8 cellular contexts compared by ENCODE assay signal in genomic region chr4:8176547-8177399, GRCh38. TPM values are rescaled to one million over a fixed set of nuclear protein-coding genes. Genes with fewer than 3 reads are reported as not detected.
DNase-seq lines count a peak whose midpoint lies in the region; ATAC-seq and TF ChIP-seq lines count a peak whose summit lies in the region.

No MANE protein-coding gene starts in this region.

- intact Hi-C loops in PC-3 (cut with micrococcal nuclease) = loop anchor here (1.0 kb wide), 1 partner anchor 16 kb away; no protein-coding TSS in a partner anchor

- peak; percentile 87 for TF ChIP-seq CTCF in PC-3 (conservative IDR thresholded peaks at IDR 0.05; ENCODE audit: low read depth, low read length)
- peak; percentile 93 for TF ChIP-seq CTCF in astrocyte of the spinal cord (IDR thresholded peaks at IDR 0.05; ENCODE audit: low read depth, low read length)

- no peaks in the 10 kb centered on the region for H3K36me3 ChIP-seq in PC-3 (ENCODE audit: low read depth, low read length)

- H3K4me2 ChIP-seq in PC-3 (ENCODE audit: low read length) = no peak overlapping the region

- H3F3A ChIP-seq in PC-3 (ENCODE audit: low read length, unreplicated experiment) = no peaks in the 10 kb centered on the region

- H3K9me3 ChIP-seq in PC-3 (ENCODE audit: low read length) = no peaks in the 10 kb centered on the region

- no peak overlapping the region for H2AFZ ChIP-seq in PC-3 (ENCODE audit: low read length)

- H3K27me3 ChIP-seq in PC-3 (ENCODE audit: low read length) = no peaks in the 10 kb centered on the region

- CTCF ChIA-PET in PC-3 (lab: Charles Lee) = interaction anchor here (0.6 to 1.1 kb wide), 8 partner anchors 9 to 549 kb away, joined by 3 to 21 read pairs (median 6); partner anchors contain the start of gene SH3TC1

- peaks cover 0 to 2% (median 0%) of the 10 kb centered on the region in 3 donors for H3K27me3 Mint-ChIP-seq in immature natural killer cell (ENCODE audit: low read depth in 3 of 3)

- no peaks in the 10 kb centered on the region for H4K20me1 ChIP-seq in PC-3 (ENCODE audit: low read length)

- H3K4me3 ChIP-seq in PC-3 (ENCODE audit: low read length) = no peak overlapping the region
- H3K4me3 ChIP-seq in astrocyte of the spinal cord (ENCODE audit: low read depth, low read length) = no peak overlapping the region

- no peaks in the 10 kb centered on the region for H3K9me3 Mint-ChIP-seq in immature natural killer cell

- BruUV-seq in PC-3 (replicated peaks; lab: Mats Ljungman, UMichigan) = no TSS peak

- H3K79me2 ChIP-seq in PC-3 (ENCODE audit: low read length) = no peaks in the 10 kb centered on the region

- POLR2A ChIA-PET in PC-3 (lab: Charles Lee; ENCODE audit: unreplicated experiment) = no interaction called here

- no peak overlapping the region for H3K4me3 Mint-ChIP-seq in immature natural killer cell

- no peak overlapping the region for H3K9ac ChIP-seq in PC-3 (ENCODE audit: low read length)

- in situ Hi-C loops in astrocyte of the spinal cord (cut with HindIII; ENCODE audit: low sequenced_read_pairs) = no loop called here

- no peak overlapping the region for H3K27ac ChIP-seq in PC-3 (ENCODE audit: low read length)

- peak overlapping the region in 1 of 6 donors; percentile 54 for H3K27ac Mint-ChIP-seq in immature natural killer cell

- H3K9me2 ChIP-seq in PC-3 (replicated peaks; ENCODE audit: low read length) = no peaks in the 10 kb centered on the region

- no peaks in the 10 kb centered on the region for H3K4me1 Mint-ChIP-seq in immature natural killer cell

- no peaks in the 10 kb centered on the region for H3K36me3 Mint-ChIP-seq in immature natural killer cell

- H3K4me1 ChIP-seq in PC-3 (ENCODE audit: insufficient read depth, low read length) = peaks cover 10% of the 10 kb centered on the region; the same call in 1 of the 2 replicates

- DNase-seq in Daoy (ENCODE audit: low read depth) (peak; percentile 61), PC-3 (peak; percentile 59), astrocyte of the spinal cord (ENCODE audit: low read depth, low spot score) (peak; percentile 48), immature natural killer cell (peak; percentile 34 to 41 (median 41)), globus pallidus (ENCODE audit: low spot score) (no peak)
- DNase-seq in stimulated activated naive CD8-positive, alpha-beta T cell treated with anti-CD3 and anti-CD28 coated beads, Interleukin-15, Interleukin-2, amounts not matched to agents 100 U/mL and 50 U/mL, for 24 hours = peak; percentile 34

- ATAC-seq in GM19397 (IDR thresholded peaks at IDR 0.05; ENCODE audit: unreplicated experiment) = peak; percentile 58
- peak; percentile 62 for ATAC-seq in HG03460 (IDR thresholded peaks at IDR 0.05; ENCODE audit: unreplicated experiment)
- ATAC-seq in PC-3 = peak; percentile 94
- ATAC-seq in stimulated activated naive CD8-positive, alpha-beta T cell treated with anti-CD3 and anti-CD28 coated beads, Interleukin-15, Interleukin-2, amounts not matched to agents 100 U/mL and 50 U/mL, for 24 hours = peak; percentile 65

RNA-seq across cellular contexts. Expression of gene ABLIM2, which starts 18.2 kb away (rescaled TPM):
- 0.21 and 0.23 TPM in 2 replicates for total RNA-seq in Daoy (2014; rRNA removed; shearing (Covaris generic))
- 3.2 and 3.6 TPM in 2 replicates for total RNA-seq in PC-3 (2014; rRNA removed)
- 1 to 10 TPM in 1 of 3 donors, under 1 TPM in 2; 0.27 to 4.1 (median 0.43) TPM for polyA plus RNA-seq in immature natural killer cell

RNA-seq across cellular contexts. Expression of gene SH3TC1, which starts 22.3 kb away (rescaled TPM):
- total RNA-seq in Daoy (2014; rRNA removed; shearing (Covaris generic)) = 10.1 and 19.9 TPM in 2 replicates
- 22.6 and 23.1 TPM in 2 replicates for total RNA-seq in PC-3 (2014; rRNA removed)
- polyA plus RNA-seq in immature natural killer cell = 10 to 100 TPM in 1 of 3 donors, 1 to 10 TPM in 2; 3.4 to 18.1 (median 4.2) TPM
